Comparison of ENCODE assay signal across 8 cellular contexts in the genomic region with DNA sequence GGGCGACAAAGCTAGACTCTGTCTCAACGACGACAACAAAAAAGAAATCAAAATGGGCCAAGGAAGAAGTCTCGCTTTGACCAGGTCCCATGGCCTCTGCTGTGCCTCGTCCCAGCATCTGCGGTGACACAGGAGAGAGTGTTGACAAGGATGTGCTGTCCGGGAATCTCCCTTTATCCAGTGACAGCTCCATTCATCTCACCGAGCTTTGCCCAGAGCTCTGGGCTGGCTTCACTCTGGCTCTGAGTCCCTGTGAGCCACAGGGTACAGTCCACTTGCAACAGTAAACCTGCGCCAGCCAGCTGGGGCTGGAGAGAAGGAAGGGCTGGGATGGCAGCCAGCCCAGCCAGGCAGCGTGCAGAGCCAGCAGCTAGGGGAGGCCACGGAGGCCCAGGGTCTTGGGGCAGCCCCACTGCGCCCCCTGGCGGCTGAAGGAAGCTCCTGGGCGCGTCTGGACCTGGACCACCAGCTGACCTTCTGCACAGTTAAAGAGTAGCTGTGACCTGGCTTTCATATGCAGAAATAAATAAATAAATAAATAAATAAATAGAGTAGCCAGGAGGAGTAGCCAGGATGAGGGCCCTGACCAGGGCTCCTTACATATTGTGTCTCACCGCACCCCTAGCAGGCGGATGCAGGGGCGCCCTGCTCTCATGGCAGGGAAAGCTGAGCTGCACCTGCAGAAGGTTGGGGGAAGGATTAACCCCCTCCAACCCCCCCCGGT. TPM values are rescaled to one million over a fixed set of nuclear protein-coding genes. Genes with fewer than 3 reads are reported as not detected.
DNase-seq lines count a peak whose midpoint lies in the region; ATAC-seq, FAIRE-seq and TF ChIP-seq lines count a peak whose summit lies in the region.

No MANE protein-coding gene starts in this region.

- ATAC-seq in esophagus mucosa (peak; percentile 91), naive B cell (ENCODE audit: low read depth in 2 of 2) (peak; percentile 98 to 99), HG03442 (IDR thresholded peaks at IDR 0.05; ENCODE audit: unreplicated experiment) (no peak)

- no peak overlapping the region for H3K9ac ChIP-seq in OCI-LY3 (ENCODE audit: low read length)

- peak; percentile 81 for DNase-seq in HuH-7 (ENCODE audit: low spot score)
- peak; percentile 75 for DNase-seq in activated T-cell treated with anti-CD3 and anti-CD28 coated beads for 48 hours (ENCODE audit: low read depth)
- peak; percentile 70 for DNase-seq in naive B cell
- peak; percentile 38 to 59 for DNase-seq in stimulated activated CD8-positive, alpha-beta memory T cell treated with anti-CD3 and anti-CD28 coated beads, Interleukin-7, amount 100 ng/mL, for 1 hour (ENCODE audit: low read depth in 2 of 2)

- H3K4me2 ChIP-seq in OCI-LY3 (ENCODE audit: low read length): peak overlapping the region; percentile 62

- no peak overlapping the region for H3K27ac ChIP-seq in OCI-LY3 (ENCODE audit: low read length)

- H3K9me3 ChIP-seq in OCI-LY3 (ENCODE audit: insufficient read depth, low read length): no peaks in the 10 kb centered on the region

- no peaks in the 10 kb centered on the region for H3K36me3 Mint-ChIP-seq in naive B cell

- H3K36me3 ChIP-seq in OCI-LY3 (replicated peaks; ENCODE audit: low read depth, low read length): no peaks in the 10 kb centered on the region

- H3K4me3 ChIP-seq in OCI-LY3 (ENCODE audit: low read length): no peak overlapping the region

- no peaks in the 10 kb centered on the region for H3K79me2 ChIP-seq in OCI-LY3 (ENCODE audit: low read length)

- TF ChIP-seq CTCF in OCI-LY3 (IDR thresholded peaks at IDR 0.05; ENCODE audit: low read depth, low read length): peak; percentile 62

- no peak overlapping the region for H2AFZ ChIP-seq in OCI-LY3 (ENCODE audit: low read depth, low read length)

- no peak overlapping the region for H3K4me3 Mint-ChIP-seq in naive B cell

- FAIRE-seq in G401.6 (lab: Jason Lieb, UNC): peak; percentile 82

- no peaks in the 10 kb centered on the region for H3K27me3 ChIP-seq in OCI-LY3 (ENCODE audit: low read depth, low read length)

- no peak overlapping the region for H3K27ac Mint-ChIP-seq in naive B cell

- no peaks in the 10 kb centered on the region for H4K20me1 ChIP-seq in OCI-LY3 (ENCODE audit: insufficient read depth, low read length)

- 0 out of 2 replicates have a peak, but pooled peaks cover 2% of the 10 kb centered on the region for H3K4me1 ChIP-seq in OCI-LY3 (ENCODE audit: low read length)

- peaks cover 0 to 4% (median 0%) of the 10 kb centered on the region in 3 donors for H3K27me3 Mint-ChIP-seq in naive B cell

- no peaks in the 10 kb centered on the region for H3K9me3 Mint-ChIP-seq in naive B cell

- peaks cover 0 to 5% (median 0%) of the 10 kb centered on the region in 3 donors for H3K4me1 Mint-ChIP-seq in naive B cell

RNA-seq across cellular contexts. Expression of a gene that starts 29.7 kb away (rescaled TPM):
- total RNA-seq in esophagus mucosa: 1,388 TPM
- polyA plus RNA-seq in naive B cell (ENCODE audit: low read depth in 6 of 6): 100 to 1,000 TPM; 543 to 921 (median 629) TPM

RNA-seq across cellular contexts. Expression of a gene that starts 31.4 kb away (rescaled TPM):
- total RNA-seq in esophagus mucosa: 33.0 TPM
- polyA plus RNA-seq in naive B cell (ENCODE audit: low read depth in 6 of 6): 10 to 100 TPM; 10.7 to 50.1 (median 22.3) TPM
